In genomic region chr11:6693342-6694228, GRCh38 we compare ENCODE assay signal across 9 cellular contexts. TPM values are rescaled to one million over a fixed set of nuclear protein-coding genes. Genes with fewer than 3 reads are reported as not detected.
DNase-seq lines count a peak whose midpoint lies in the region; ATAC-seq and TF ChIP-seq lines count a peak whose summit lies in the region.
"Had no signal": no experiment of that assay in that cellular context is flagged by ENCODE, and none has a peak within 500 bp of the region (broad histone marks: within the 10 kb centered on the region; RNA-seq: fewer than 3 reads in every experiment).

No MANE protein-coding gene starts in this region.

- DNase-seq in AG04450 (ENCODE audit: low read depth, low spot score) (peak; percentile 38), amniotic epithelial cell (ENCODE audit: low read depth) (peak; percentile 92), natural killer cell (no peak), epidermal melanocyte (ENCODE audit: insufficient read length, low spot score) (no peak)
- DNase-seq: NCI-H1092 had no signal

- H3K9me3 ChIP-seq in AG04450 (ENCODE audit: control insufficient read depth, insufficient read depth, low read length), result peaks cover 3% of the 10 kb centered on the region; the same call in 1 of the 2 replicates

- H3K4me1 Mint-ChIP-seq in natural killer cell, result peaks cover 18 to 26% of the 10 kb centered on the region in 2 donors

- no peak overlapping the region for H3K27ac ChIP-seq in AG04450 (ENCODE audit: low read depth, low read length)

- H3K27me3 ChIP-seq in AG04450 (ENCODE audit: control insufficient read depth, insufficient read depth, low read length), result no peaks in the 10 kb centered on the region

- CTCF ChIA-PET in AG04450 (lab: Charles Lee), result interaction anchor here (0.6 to 1.1 kb wide), 2 partner anchors 189 to 330 kb away, joined by 3 read pairs; no protein-coding TSS in a partner anchor

- no peak overlapping the region for H3K4me3 Mint-ChIP-seq in natural killer cell

- intact Hi-C loops in natural killer cell (cut with micrococcal nuclease), result no loop called here

- peak overlapping the region; percentile 66 to 80 for H3K27ac Mint-ChIP-seq in natural killer cell

- H3K9me3 Mint-ChIP-seq in natural killer cell, result no peaks in the 10 kb centered on the region

- no peaks in the 10 kb centered on the region for H3K36me3 Mint-ChIP-seq in natural killer cell

- TF ChIP-seq CTCF in AG04450 (IDR thresholded peaks at IDR 0.05; ENCODE audit: low read depth, low read length) (no peak), natural killer cell (IDR thresholded peaks at IDR 0.05) (no peak)

- H3K4me3 ChIP-seq in AG04450 (ENCODE audit: low read depth, low read length), result no peak overlapping the region

- POLR2A ChIA-PET in AG04450 (lab: Yijun Ruan, JAX), result interaction anchor here (0.6 kb wide), 1 partner anchor 54 kb away, joined by 4 read pairs; no protein-coding TSS in a partner anchor

- H3K27me3 Mint-ChIP-seq in natural killer cell (ENCODE audit: low read depth in 2 of 2), result no peaks in the 10 kb centered on the region

- peak; percentile 73 for ATAC-seq in SK-N-SH treated with all-trans-retinoic acid at 6 μM for 48 hours
- ATAC-seq in natural killer cell, result peak in 1 of 3 donors; percentile 26
- ATAC-seq in HG02610 (IDR thresholded peaks at IDR 0.05; ENCODE audit: unreplicated experiment), result no peak
- ATAC-seq in GM19023 (IDR thresholded peaks at IDR 0.05; ENCODE audit: unreplicated experiment), result no peak
- no peak for ATAC-seq in HG03571 (IDR thresholded peaks at IDR 0.05; ENCODE audit: unreplicated experiment)

TF ChIP-seq in SK-N-SH treated with all-trans-retinoic acid at 6 μM for 48 hours, 23 proteins besides CTCF, POLR2A, EP300 and RAD21:
- TF ChIP-seq TSHZ2 (CRISPR knock-in tag; IDR thresholded peaks at IDR 0.05), result no peak
- no peak for TF ChIP-seq ZC3H10 (CRISPR knock-in tag; IDR thresholded peaks at IDR 0.05)
- TF ChIP-seq ZFP30 (CRISPR knock-in tag; IDR thresholded peaks at IDR 0.05), result no peak
- TF ChIP-seq ZNF565 (CRISPR knock-in tag; conservative IDR thresholded peaks at IDR 0.05; ENCODE audit: low read depth), result no peak

RNA-seq across cellular contexts. Expression of gene MRPL17, which starts 10.4 kb away (rescaled TPM):
- polyA plus RNA-seq in AG04450 (2011; rRNA removed), result 63.3 and 69.1 TPM in 2 replicates
- 36.0 and 40.3 TPM in 2 replicates for polyA minus RNA-seq in AG04450 (2011; rRNA and poly(A)+ RNA removed)
- 10 to 100 TPM in 2 of 3 donors, 1 to 10 TPM in 1; 9.0 to 11.8 (median 11.4) TPM for total RNA-seq in natural killer cell

RNA-seq across cellular contexts. Expression of gene DCHS1, which starts 38.0 kb away (rescaled TPM):
- polyA plus RNA-seq in AG04450 (2011; rRNA removed), result 8.7 and 11.2 TPM in 2 replicates
- polyA minus RNA-seq in AG04450 (2011; rRNA and poly(A)+ RNA removed), result 24.9 and 30.7 TPM in 2 replicates
- total RNA-seq in natural killer cell, result 1 to 10 TPM in 1 of 3 donors, under 1 TPM in 2; 0.49 to 1.0 (median 0.83) TPM

Comparison
In these comparisons a context has a peak if more than half of its experiments do, and no peak if none do; other contexts are left out.
1. DNase-seq: peak in AG04450 (single experiment) and amniotic epithelial cell (single experiment); none in natural killer cell (single experiment) and epidermal melanocyte (single experiment).